11 cellular contexts compared by ENCODE assay signal in the genomic region with DNA sequence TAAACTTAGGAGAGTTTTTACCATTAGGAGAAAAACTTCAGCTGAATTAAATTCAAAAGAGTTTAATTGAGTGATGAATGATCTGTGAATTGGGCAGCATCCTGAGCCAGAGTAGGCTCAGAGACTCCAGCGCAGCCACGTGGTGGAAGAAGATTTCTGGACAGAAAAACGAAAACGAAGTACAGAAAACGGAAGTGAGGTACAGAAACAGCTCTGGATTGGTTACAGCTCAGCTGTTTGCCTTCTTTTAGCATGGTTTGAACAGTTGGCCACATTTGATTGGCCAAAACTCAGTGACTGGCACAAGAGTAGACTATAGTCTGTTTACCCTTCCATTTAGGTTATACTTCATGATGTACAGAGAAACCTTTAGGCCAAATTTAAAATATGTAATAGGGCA.
A peak's percentile ranks its signal among the peaks of the same experiment; 100 is the strongest.
DNase-seq lines count a peak whose midpoint lies in the region; ATAC-seq, FAIRE-seq and TF ChIP-seq lines count a peak whose summit lies in the region.
"Had no signal": no experiment of that assay in that cellular context is flagged by ENCODE, and none has a peak within 500 bp of the region (broad histone marks: within the 10 kb centered on the region; RNA-seq: fewer than 3 reads in every experiment).

No MANE protein-coding gene starts in this region.

- H3K9me2 ChIP-seq in GM23248 (ENCODE audit: insufficient read depth) (no peaks in the 10 kb centered on the region), SK-N-SH (no peaks in the 10 kb centered on the region)

- H3K4me3 Mint-ChIP-seq in activated T-cell treated with anti-CD3 and anti-CD28 coated beads, Interleukin-2, amount 50 U/mL, for 4 hours, result no peak overlapping the region
- H3K4me3 Mint-ChIP-seq: activated CD4-positive, alpha-beta T cell treated with anti-CD3 and anti-CD28 coated beads for 36 hours had no signal

- 2 to 6% methylated on average over 5 of the region's 5 CpGs for WGBS in GM23248 (ENCODE audit: low coverage in 1 of 2, low lambda C conversion rate in 2 of 2, missing lambda C conversion rate in 2 of 2), 2 experiments
- 79% methylated on average over 5 of the region's 5 CpGs for WGBS in SK-N-SH (ENCODE audit: low lambda C conversion rate)
- WGBS in spleen, 5 donors, result 78 to 90% (median 88%) methylated on average over 5 of the region's 5 CpGs

- H3K4me2 ChIP-seq in GM23248 (ENCODE audit: unreplicated experiment), result peak overlapping the region; percentile 72
- peak overlapping the region; percentile 46 for H3K4me2 ChIP-seq in SK-N-SH

- no peak for TF ChIP-seq EP300 in SK-N-SH (IDR thresholded peaks at IDR 0.05; ENCODE audit: borderline replicate concordance in 1 of 2, low read depth in 1 of 2, low read length in 1 of 2)

- CTCF ChIA-PET in SK-N-SH (lab: Yijun Ruan, JAX), result no interaction called here

- intact Hi-C loops in spleen (cut with DNase I; ENCODE audit: low total_unique reads), result no loop called here

- in situ Hi-C loops in GM23248 (cut with MboI), result no loop called here

- peak; percentile 13; the same call in 1 of the 2 replicates for TF ChIP-seq CTCF in SK-N-SH (IDR thresholded peaks at IDR 0.05)
- TF ChIP-seq CTCF in spleen (IDR thresholded peaks at IDR 0.05 in 8 of 11, conservative IDR thresholded peaks at IDR 0.05 in 3 of 11), result no peak

- DNase-seq in GM23248 (peak; percentile 77), SK-N-SH (no peak), frontal cortex (ENCODE audit: low spot score in 2 of 2) (no peak), NCI-H1694 (lab: John Stamatoyannopoulos, UW) (no peak), spleen (no peak)
- no peak for DNase-seq in activated T-cell treated with anti-CD3 and anti-CD28 coated beads, Interleukin-2, amount 50 U/mL, for 4 hours
- DNase-seq: activated CD4-positive, alpha-beta T cell treated with anti-CD3 and anti-CD28 coated beads for 36 hours; stimulated activated CD4-positive, alpha-beta T cell treated with anti-CD3 and anti-CD28 coated beads, Interleukin-1b, Interleukin-23, amount 100 ng/mL, for 48 hours had no signal

- no peak for TF ChIP-seq POLR2A in spleen (IDR thresholded peaks at IDR 0.05)

- ATAC-seq in GM19452 (IDR thresholded peaks at IDR 0.05; ENCODE audit: unreplicated experiment), result no peak
- no peak for ATAC-seq in activated T-cell treated with anti-CD3 and anti-CD28 coated beads, Interleukin-2, amount 50 U/mL, for 4 hours
- ATAC-seq: activated CD4-positive, alpha-beta T cell treated with anti-CD3 and anti-CD28 coated beads for 36 hours had no signal

- TF ChIP-seq RAD21 in SK-N-SH (IDR thresholded peaks at IDR 0.05; ENCODE audit: low read length), result no peak

- H3K27me3 ChIP-seq in GM23248 (replicated peaks; ENCODE audit: insufficient read depth) (no peaks in the 10 kb centered on the region), SK-N-SH (ENCODE audit: insufficient read depth) (no peaks in the 10 kb centered on the region), spleen (replicated peaks in 1 of 7) (no peaks in the 10 kb centered on the region)

- no peaks in the 10 kb centered on the region for H4K20me1 ChIP-seq in GM23248 (ENCODE audit: insufficient read depth)
- no peaks in the 10 kb centered on the region for H4K20me1 ChIP-seq in SK-N-SH (ENCODE audit: insufficient read depth)

- H3K9ac ChIP-seq in GM23248 (peak overlapping the region; percentile 89), SK-N-SH (peak overlapping the region; percentile 47; the same call in 1 of the 2 replicates)

- peaks cover 20% of the 10 kb centered on the region for H3K4me1 Mint-ChIP-seq in activated T-cell treated with anti-CD3 and anti-CD28 coated beads, Interleukin-2, amount 50 U/mL, for 4 hours (ENCODE audit: low read depth)

- no peaks in the 10 kb centered on the region for H3K36me3 ChIP-seq in GM23248 (ENCODE audit: low read depth)
- no peaks in the 10 kb centered on the region for H3K36me3 ChIP-seq in SK-N-SH (replicated peaks in 1 of 2; ENCODE audit: control insufficient read depth in 1 of 2, insufficient read depth in 2 of 2, low read length in 1 of 2)
- H3K36me3 ChIP-seq in spleen, result no peaks in the 10 kb centered on the region

- peaks cover 56% of the 10 kb centered on the region for H3F3A ChIP-seq in GM23248 (ENCODE audit: insufficient read depth)
- peaks cover 53% of the 10 kb centered on the region for H3F3A ChIP-seq in SK-N-SH (replicated peaks; ENCODE audit: insufficient read depth)

- H3K27me3 Mint-ChIP-seq in activated T-cell treated with anti-CD3 and anti-CD28 coated beads, Interleukin-2, amount 50 U/mL, for 4 hours (ENCODE audit: low read depth), result no peaks in the 10 kb centered on the region
- H3K27me3 Mint-ChIP-seq: activated CD4-positive, alpha-beta T cell treated with anti-CD3 and anti-CD28 coated beads for 36 hours had no signal

- no peaks in the 10 kb centered on the region for H3K9me3 ChIP-seq in GM23248 (ENCODE audit: low read depth)
- H3K9me3 ChIP-seq in SK-N-SH, result no peaks in the 10 kb centered on the region
- no peaks in the 10 kb centered on the region for H3K9me3 ChIP-seq in spleen

- POLR2A ChIA-PET in SK-N-SH (lab: Yijun Ruan, JAX), result no interaction called here

- H3K79me2 ChIP-seq in GM23248 (ENCODE audit: insufficient read depth) (no peaks in the 10 kb centered on the region), SK-N-SH (ENCODE audit: insufficient read depth) (no peaks in the 10 kb centered on the region)

- H2AFZ ChIP-seq in GM23248 (peak overlapping the region; percentile 66), SK-N-SH (ENCODE audit: low read depth) (peak overlapping the region; percentile 94)

- no peaks in the 10 kb centered on the region for H3K36me3 Mint-ChIP-seq in activated T-cell treated with anti-CD3 and anti-CD28 coated beads, Interleukin-2, amount 50 U/mL, for 4 hours (ENCODE audit: insufficient read depth)

- 0 out of 2 replicates have a peak overlapping the region, but pooled peaks have one; percentile 17 for H3K4me3 ChIP-seq in GM23248
- no peak overlapping the region for H3K4me3 ChIP-seq in SK-N-SH (ENCODE audit: low read depth in 2 of 2, low read length in 1 of 2)
- no peak overlapping the region for H3K4me3 ChIP-seq in skin epidermis
- H3K4me3 ChIP-seq in spleen, result no peak overlapping the region

- peaks cover 60% of the 10 kb centered on the region for H3K4me1 ChIP-seq in GM23248 (ENCODE audit: insufficient read depth)
- H3K4me1 ChIP-seq in SK-N-SH (ENCODE audit: control insufficient read depth in 1 of 2, insufficient read depth in 2 of 2, low read depth in 1 of 2, low read length in 1 of 2), result peaks cover 18 to 49% of the 10 kb centered on the region in 2 experiments
- peaks cover 9 to 33% (median 17%) of the 10 kb centered on the region in 6 donors for H3K4me1 ChIP-seq in spleen

- FAIRE-seq in frontal cortex (lab: Jason Lieb, UNC), result peak; percentile 63
- FAIRE-seq: islet of Langerhans had no signal

- no peaks in the 10 kb centered on the region for H3K9me3 Mint-ChIP-seq in activated T-cell treated with anti-CD3 and anti-CD28 coated beads, Interleukin-2, amount 50 U/mL, for 4 hours

- peak overlapping the region; percentile 99 for H3K27ac ChIP-seq in GM23248
- peak overlapping the region; percentile 76 to 90; a peak in 3 of 4 replicates for H3K27ac ChIP-seq in SK-N-SH (ENCODE audit: low read depth in 2 of 2, low read length in 1 of 2)
- H3K27ac ChIP-seq in skin epidermis, result peak overlapping the region in 14 of 21 experiments; percentile 11 to 94 (median 64)
- no peak overlapping the region for H3K27ac ChIP-seq in spleen

TF ChIP-seq in SK-N-SH, 30 proteins besides CTCF, POLR2A, EP300 and RAD21:
- TF ChIP-seq GABPA (IDR thresholded peaks at IDR 0.05; ENCODE audit: low read depth) (0 out of 2 replicates have a peak, but pooled peaks have one; percentile 38), SMC3 (IDR thresholded peaks at IDR 0.05; ENCODE audit: low read depth, low read length) (no peak)
- TF ChIP-seq, protein P1, sequence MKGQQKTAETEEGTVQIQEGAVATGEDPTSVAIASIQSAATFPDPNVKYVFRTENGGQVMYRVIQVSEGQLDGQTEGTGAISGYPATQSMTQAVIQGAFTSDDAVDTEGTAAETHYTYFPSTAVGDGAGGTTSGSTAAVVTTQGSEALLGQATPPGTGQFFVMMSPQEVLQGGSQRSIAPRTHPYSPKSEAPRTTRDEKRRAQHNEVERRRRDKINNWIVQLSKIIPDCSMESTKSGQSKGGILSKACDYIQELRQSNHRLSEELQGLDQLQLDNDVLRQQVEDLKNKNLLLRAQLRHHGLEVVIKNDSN (IDR thresholded peaks at IDR 0.05; ENCODE audit: borderline replicate concordance, low read depth), result no peak
- TF ChIP-seq, protein P2, sequence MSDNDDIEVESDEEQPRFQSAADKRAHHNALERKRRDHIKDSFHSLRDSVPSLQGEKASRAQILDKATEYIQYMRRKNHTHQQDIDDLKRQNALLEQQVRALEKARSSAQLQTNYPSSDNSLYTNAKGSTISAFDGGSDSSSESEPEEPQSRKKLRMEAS (IDR thresholded peaks at IDR 0.05; ENCODE audit: low read depth), result peak; percentile 79
- TF ChIP-seq, protein P3, sequence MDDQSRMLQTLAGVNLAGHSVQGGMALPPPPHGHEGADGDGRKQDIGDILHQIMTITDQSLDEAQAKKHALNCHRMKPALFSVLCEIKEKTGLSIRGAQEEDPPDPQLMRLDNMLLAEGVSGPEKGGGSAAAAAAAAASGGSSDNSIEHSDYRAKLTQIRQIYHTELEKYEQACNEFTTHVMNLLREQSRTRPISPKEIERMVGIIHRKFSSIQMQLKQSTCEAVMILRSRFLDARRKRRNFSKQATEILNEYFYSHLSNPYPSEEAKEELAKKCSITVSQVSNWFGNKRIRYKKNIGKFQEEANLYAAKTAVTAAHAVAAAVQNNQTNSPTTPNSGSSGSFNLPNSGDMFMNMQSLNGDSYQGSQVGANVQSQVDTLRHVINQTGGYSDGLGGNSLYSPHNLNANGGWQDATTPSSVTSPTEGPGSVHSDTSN (IDR thresholded peaks at IDR 0.05), result peak; percentile 78

Comparison
In these comparisons a context has a peak if more than half of its experiments do, and no peak if none do; other contexts are left out.
1. H3K27ac ChIP-seq: peak in GM23248 (single experiment), SK-N-SH (2 of 2) and skin epidermis (14 of 21); none in spleen (0 of 8).